In the genomic region with DNA sequence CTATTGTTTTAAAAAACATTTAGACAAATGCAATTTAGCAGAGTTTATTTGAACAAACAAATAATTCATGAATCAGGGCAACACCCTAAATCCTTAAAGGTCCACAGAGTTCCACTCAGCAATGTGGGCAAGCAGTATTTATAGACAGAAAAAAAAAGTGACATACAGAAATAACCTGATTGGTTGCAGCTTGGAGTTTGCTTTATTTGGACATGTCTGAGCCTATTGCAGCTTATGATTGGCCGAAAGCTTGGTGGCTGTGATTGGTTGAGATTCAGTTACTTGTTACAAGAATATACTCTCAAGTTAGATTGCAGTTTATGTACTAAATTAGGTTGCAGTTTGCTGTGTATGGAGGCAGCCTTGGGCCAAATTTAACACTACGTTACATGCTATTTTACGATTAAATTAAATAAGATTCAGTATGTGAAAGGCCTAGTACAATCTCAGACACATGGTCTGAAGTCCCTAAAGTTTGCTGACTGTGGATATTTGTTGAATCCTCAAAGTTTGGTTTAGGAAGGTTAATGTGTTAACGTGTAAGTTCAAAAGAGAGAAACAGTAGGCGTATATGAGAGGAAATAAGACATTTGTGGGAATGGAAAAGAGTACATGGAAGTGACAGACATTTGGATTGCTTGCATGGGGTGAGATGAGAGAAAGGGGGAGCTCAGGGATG, we compare ENCODE assay signal across 1 cellular context.
TF ChIP-seq lines count a peak whose summit lies in the region.

No MANE protein-coding gene starts in this region.

TF ChIP-seq in K562, 482 proteins besides CTCF, POLR2A, EP300 and RAD21 (continues in another document):
- peak; percentile 59 for TF ChIP-seq ZNF407 (IDR thresholded peaks at IDR 0.05; ENCODE audit: low read depth)
- TF ChIP-seq, protein P1, sequence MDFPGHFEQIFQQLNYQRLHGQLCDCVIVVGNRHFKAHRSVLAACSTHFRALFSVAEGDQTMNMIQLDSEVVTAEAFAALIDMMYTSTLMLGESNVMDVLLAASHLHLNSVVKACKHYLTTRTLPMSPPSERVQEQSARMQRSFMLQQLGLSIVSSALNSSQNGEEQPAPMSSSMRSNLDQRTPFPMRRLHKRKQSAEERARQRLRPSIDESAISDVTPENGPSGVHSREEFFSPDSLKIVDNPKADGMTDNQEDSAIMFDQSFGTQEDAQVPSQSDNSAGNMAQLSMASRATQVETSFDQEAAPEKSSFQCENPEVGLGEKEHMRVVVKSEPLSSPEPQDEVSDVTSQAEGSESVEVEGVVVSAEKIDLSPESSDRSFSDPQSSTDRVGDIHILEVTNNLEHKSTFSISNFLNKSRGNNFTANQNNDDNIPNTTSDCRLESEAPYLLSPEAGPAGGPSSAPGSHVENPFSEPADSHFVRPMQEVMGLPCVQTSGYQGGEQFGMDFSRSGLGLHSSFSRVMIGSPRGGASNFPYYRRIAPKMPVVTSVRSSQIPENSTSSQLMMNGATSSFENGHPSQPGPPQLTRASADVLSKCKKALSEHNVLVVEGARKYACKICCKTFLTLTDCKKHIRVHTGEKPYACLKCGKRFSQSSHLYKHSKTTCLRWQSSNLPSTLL (IDR thresholded peaks at IDR 0.05): no peak
- TF ChIP-seq MAFF (IDR thresholded peaks at IDR 0.05; ENCODE audit: low read length): peak; percentile 67
- TF ChIP-seq CREB3 (tag; conservative IDR thresholded peaks at IDR 0.05; ENCODE audit: low read depth): no peak
- TF ChIP-seq ZNF316 (IDR thresholded peaks at IDR 0.05): peak; percentile 88
- TF ChIP-seq, protein P2, sequence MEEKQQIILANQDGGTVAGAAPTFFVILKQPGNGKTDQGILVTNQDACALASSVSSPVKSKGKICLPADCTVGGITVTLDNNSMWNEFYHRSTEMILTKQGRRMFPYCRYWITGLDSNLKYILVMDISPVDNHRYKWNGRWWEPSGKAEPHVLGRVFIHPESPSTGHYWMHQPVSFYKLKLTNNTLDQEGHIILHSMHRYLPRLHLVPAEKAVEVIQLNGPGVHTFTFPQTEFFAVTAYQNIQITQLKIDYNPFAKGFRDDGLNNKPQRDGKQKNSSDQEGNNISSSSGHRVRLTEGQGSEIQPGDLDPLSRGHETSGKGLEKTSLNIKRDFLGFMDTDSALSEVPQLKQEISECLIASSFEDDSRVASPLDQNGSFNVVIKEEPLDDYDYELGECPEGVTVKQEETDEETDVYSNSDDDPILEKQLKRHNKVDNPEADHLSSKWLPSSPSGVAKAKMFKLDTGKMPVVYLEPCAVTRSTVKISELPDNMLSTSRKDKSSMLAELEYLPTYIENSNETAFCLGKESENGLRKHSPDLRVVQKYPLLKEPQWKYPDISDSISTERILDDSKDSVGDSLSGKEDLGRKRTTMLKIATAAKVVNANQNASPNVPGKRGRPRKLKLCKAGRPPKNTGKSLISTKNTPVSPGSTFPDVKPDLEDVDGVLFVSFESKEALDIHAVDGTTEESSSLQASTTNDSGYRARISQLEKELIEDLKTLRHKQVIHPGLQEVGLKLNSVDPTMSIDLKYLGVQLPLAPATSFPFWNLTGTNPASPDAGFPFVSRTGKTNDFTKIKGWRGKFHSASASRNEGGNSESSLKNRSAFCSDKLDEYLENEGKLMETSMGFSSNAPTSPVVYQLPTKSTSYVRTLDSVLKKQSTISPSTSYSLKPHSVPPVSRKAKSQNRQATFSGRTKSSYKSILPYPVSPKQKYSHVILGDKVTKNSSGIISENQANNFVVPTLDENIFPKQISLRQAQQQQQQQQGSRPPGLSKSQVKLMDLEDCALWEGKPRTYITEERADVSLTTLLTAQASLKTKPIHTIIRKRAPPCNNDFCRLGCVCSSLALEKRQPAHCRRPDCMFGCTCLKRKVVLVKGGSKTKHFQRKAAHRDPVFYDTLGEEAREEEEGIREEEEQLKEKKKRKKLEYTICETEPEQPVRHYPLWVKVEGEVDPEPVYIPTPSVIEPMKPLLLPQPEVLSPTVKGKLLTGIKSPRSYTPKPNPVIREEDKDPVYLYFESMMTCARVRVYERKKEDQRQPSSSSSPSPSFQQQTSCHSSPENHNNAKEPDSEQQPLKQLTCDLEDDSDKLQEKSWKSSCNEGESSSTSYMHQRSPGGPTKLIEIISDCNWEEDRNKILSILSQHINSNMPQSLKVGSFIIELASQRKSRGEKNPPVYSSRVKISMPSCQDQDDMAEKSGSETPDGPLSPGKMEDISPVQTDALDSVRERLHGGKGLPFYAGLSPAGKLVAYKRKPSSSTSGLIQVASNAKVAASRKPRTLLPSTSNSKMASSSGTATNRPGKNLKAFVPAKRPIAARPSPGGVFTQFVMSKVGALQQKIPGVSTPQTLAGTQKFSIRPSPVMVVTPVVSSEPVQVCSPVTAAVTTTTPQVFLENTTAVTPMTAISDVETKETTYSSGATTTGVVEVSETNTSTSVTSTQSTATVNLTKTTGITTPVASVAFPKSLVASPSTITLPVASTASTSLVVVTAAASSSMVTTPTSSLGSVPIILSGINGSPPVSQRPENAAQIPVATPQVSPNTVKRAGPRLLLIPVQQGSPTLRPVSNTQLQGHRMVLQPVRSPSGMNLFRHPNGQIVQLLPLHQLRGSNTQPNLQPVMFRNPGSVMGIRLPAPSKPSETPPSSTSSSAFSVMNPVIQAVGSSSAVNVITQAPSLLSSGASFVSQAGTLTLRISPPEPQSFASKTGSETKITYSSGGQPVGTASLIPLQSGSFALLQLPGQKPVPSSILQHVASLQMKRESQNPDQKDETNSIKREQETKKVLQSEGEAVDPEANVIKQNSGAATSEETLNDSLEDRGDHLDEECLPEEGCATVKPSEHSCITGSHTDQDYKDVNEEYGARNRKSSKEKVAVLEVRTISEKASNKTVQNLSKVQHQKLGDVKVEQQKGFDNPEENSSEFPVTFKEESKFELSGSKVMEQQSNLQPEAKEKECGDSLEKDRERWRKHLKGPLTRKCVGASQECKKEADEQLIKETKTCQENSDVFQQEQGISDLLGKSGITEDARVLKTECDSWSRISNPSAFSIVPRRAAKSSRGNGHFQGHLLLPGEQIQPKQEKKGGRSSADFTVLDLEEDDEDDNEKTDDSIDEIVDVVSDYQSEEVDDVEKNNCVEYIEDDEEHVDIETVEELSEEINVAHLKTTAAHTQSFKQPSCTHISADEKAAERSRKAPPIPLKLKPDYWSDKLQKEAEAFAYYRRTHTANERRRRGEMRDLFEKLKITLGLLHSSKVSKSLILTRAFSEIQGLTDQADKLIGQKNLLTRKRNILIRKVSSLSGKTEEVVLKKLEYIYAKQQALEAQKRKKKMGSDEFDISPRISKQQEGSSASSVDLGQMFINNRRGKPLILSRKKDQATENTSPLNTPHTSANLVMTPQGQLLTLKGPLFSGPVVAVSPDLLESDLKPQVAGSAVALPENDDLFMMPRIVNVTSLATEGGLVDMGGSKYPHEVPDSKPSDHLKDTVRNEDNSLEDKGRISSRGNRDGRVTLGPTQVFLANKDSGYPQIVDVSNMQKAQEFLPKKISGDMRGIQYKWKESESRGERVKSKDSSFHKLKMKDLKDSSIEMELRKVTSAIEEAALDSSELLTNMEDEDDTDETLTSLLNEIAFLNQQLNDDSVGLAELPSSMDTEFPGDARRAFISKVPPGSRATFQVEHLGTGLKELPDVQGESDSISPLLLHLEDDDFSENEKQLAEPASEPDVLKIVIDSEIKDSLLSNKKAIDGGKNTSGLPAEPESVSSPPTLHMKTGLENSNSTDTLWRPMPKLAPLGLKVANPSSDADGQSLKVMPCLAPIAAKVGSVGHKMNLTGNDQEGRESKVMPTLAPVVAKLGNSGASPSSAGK (IDR thresholded peaks at IDR 0.05): 0 out of 2 replicates have a peak, but pooled peaks have one; percentile 8
- TF ChIP-seq CBX1 (IDR thresholded peaks at IDR 0.05; ENCODE audit: low read depth): no peak
- no peak for TF ChIP-seq POLR2AphosphoS2 (IDR thresholded peaks at IDR 0.05; ENCODE audit: low read length)
- peak; percentile 57 for TF ChIP-seq ZNF384 (IDR thresholded peaks at IDR 0.05; ENCODE audit: low read depth, low read length)
